14 cellular contexts compared by ENCODE assay signal in genomic region chr12:52258335-52258901, GRCh38. TPM values are rescaled to one million over a fixed set of nuclear protein-coding genes. Genes with fewer than 3 reads are reported as not detected.
A peak's percentile ranks its signal among the peaks of the same experiment; 100 is the strongest.
DNase-seq lines count a peak whose midpoint lies in the region; ATAC-seq and TF ChIP-seq lines count a peak whose summit lies in the region.
"Had no signal": no experiment of that assay in that cellular context is flagged by ENCODE, and none has a peak within 500 bp of the region (broad histone marks: within the 10 kb centered on the region; RNA-seq: fewer than 3 reads in every experiment).

No MANE protein-coding gene starts in this region.

- no peak overlapping the region for H3K27ac Mint-ChIP-seq in nephron progenitor cell
- H3K27ac Mint-ChIP-seq: B cell had no signal

- peaks cover 41% of the 10 kb centered on the region for H3K9me3 Mint-ChIP-seq in nephron progenitor cell

- intact Hi-C loops in head of caudate nucleus (cut with DNase I) = no loop called here

- TF ChIP-seq EP300 in gastroesophageal sphincter (IDR thresholded peaks at IDR 0.05) = no peak

- POLR2A ChIA-PET in AG04449 (lab: Yijun Ruan, JAX) = no interaction called here

- WGBS in gastroesophageal sphincter (ENCODE audit: low coverage in 1 of 2), 2 donors = 13% methylated on average over 13 of the region's 72 CpGs; no CpG with 5 or more reads in 1 of the 2 donors

- peaks cover 24% of the 10 kb centered on the region for H3K4me1 Mint-ChIP-seq in nephron progenitor cell
- H3K4me1 Mint-ChIP-seq: B cell had no signal

- no peaks in the 10 kb centered on the region for H3K36me3 ChIP-seq in gastroesophageal sphincter
- H3K36me3 ChIP-seq: SJCRH30 had no signal

- no peaks in the 10 kb centered on the region for H3K9me3 ChIP-seq in gastroesophageal sphincter
- H3K9me3 ChIP-seq: SJCRH30 had no signal

- peaks cover 0 to 9% (median 7%) of the 10 kb centered on the region in 3 donors for H3K4me1 ChIP-seq in gastroesophageal sphincter

- H3K27me3 ChIP-seq in gastroesophageal sphincter = peaks cover 64% of the 10 kb centered on the region
- H3K27me3 ChIP-seq: SJCRH30 had no signal

- H3K4me3 Mint-ChIP-seq in nephron progenitor cell = no peak overlapping the region
- H3K4me3 Mint-ChIP-seq: B cell had no signal

- ATAC-seq in gastroesophageal sphincter = peak; percentile 33
- no peak for ATAC-seq in GM19023 (IDR thresholded peaks at IDR 0.05; ENCODE audit: unreplicated experiment)
- ATAC-seq in GM21786 (IDR thresholded peaks at IDR 0.05; ENCODE audit: unreplicated experiment) = no peak

- H3K36me3 Mint-ChIP-seq in nephron progenitor cell (ENCODE audit: low read depth) = peaks cover 10% of the 10 kb centered on the region

- DNase-seq in AG04449 (ENCODE audit: low read depth, low spot score) = no peak
- DNase-seq in NB4 (ENCODE audit: low read depth) = peak; percentile 41
- DNase-seq in nephron progenitor cell = peak; percentile 71
- DNase-seq in head of caudate nucleus = no peak
- DNase-seq in DMS79 (lab: John Stamatoyannopoulos, UW) = no peak
- DNase-seq: activated CD4-positive, alpha-beta T cell treated with anti-CD3 and anti-CD28 coated beads for 4 hours; effector CD4-positive, alpha-beta T cell; SJCRH30 had no signal

- H3K27me3 Mint-ChIP-seq in nephron progenitor cell (ENCODE audit: low read depth, poor library complexity) = peaks cover 69% of the 10 kb centered on the region

- TF ChIP-seq POLR2A in NB4 (IDR thresholded peaks at IDR 0.05; ENCODE audit: extremely low read depth, insufficient read length) = no peak
- TF ChIP-seq POLR2A in gastroesophageal sphincter (IDR thresholded peaks at IDR 0.05) = no peak

- H3K27ac ChIP-seq in gastroesophageal sphincter = no peak overlapping the region
- H3K27ac ChIP-seq: SJCRH30 had no signal

- H3K4me3 ChIP-seq in AG04449 (ENCODE audit: low read depth, low read length) (peak overlapping the region; percentile 8; the same call in 1 of the 2 replicates), NB4 (ENCODE audit: low read depth, low read length) (no peak overlapping the region), gastroesophageal sphincter (peak overlapping the region in 1 of 2 donors; percentile 34)
- H3K4me3 ChIP-seq: SJCRH30 had no signal

- CTCF ChIA-PET in AG04449 (lab: Yijun Ruan, JAX) = interaction anchor here (0.9 to 5.2 kb wide), 9 partner anchors 9 to 627 kb away, joined by 3 to 44 read pairs (median 4); partner anchors contain the start of gene KRT80

- TF ChIP-seq CTCF in AG04449 (IDR thresholded peaks at IDR 0.05; ENCODE audit: insufficient read depth, low read length, missing control alignments) (no peak), NB4 (IDR thresholded peaks at IDR 0.05; ENCODE audit: low read depth, low read length) (peak; percentile 5), gastroesophageal sphincter (IDR thresholded peaks at IDR 0.05) (peak in 2 of 4 experiments; percentile 16 to 32), nephron progenitor cell (IDR thresholded peaks at IDR 0.05) (no peak)

RNA-seq across cellular contexts. Expression of gene KRT86, which starts 16.0 kb away (rescaled TPM):
- 1 to 10 TPM in 1 of 4 donors, not detected in 3; 1.7 TPM for total RNA-seq in gastroesophageal sphincter
- total RNA-seq: B cell, G401 had no signal

RNA-seq across cellular contexts. Expression of gene KRT7, which starts 25.4 kb away (rescaled TPM):
- total RNA-seq in gastroesophageal sphincter = 10 to 100 TPM in 1 of 4 donors, 1 to 10 TPM in 2, under 1 TPM in 1; 0.47 to 78.7 (median 4.3) TPM
- total RNA-seq: B cell, G401 had no signal

RNA-seq across cellular contexts. Expression of gene KRT81, which starts 32.9 kb away (rescaled TPM):
- under 1 TPM in 1 of 4 donors, not detected in 3; 0.27 TPM for total RNA-seq in gastroesophageal sphincter
- total RNA-seq: B cell, G401, renal cortical epithelial cell had no signal

Comparison
In these comparisons a context has a peak if more than half of its experiments do, and no peak if none do; other contexts are left out.
1. DNase-seq: peak in NB4 (single experiment) and nephron progenitor cell (single experiment); none in AG04449 (single experiment), head of caudate nucleus (0 of 42) and DMS79 (single experiment).